Comparison of ENCODE assay signal across 1 cellular context in genomic region chr13:41533676-41534075, GRCh38.
TF ChIP-seq lines count a peak whose summit lies in the region.

No MANE protein-coding gene starts in this region.

TF ChIP-seq in HepG2, 621 proteins besides CTCF, POLR2A, EP300 and RAD21 (continued from another document):
- no peak for TF ChIP-seq PRDM10 (CRISPR knock-in tag; IDR thresholded peaks at IDR 0.05; ENCODE audit: low read depth)
- TF ChIP-seq ZNF891 (CRISPR knock-in tag; IDR thresholded peaks at IDR 0.05), result no peak
- no peak for TF ChIP-seq PBX2 (CRISPR knock-in tag; IDR thresholded peaks at IDR 0.05)
- TF ChIP-seq SRF (IDR thresholded peaks at IDR 0.05; ENCODE audit: low read depth, low read length), result no peak
- no peak for TF ChIP-seq ZBTB25 (CRISPR knock-in tag; IDR thresholded peaks at IDR 0.05)
- no peak for TF ChIP-seq ZNF749 (CRISPR knock-in tag; IDR thresholded peaks at IDR 0.05; ENCODE audit: borderline replicate concordance)
- no peak for TF ChIP-seq XRCC5 (optimal IDR thresholded peaks at IDR 0.05; ENCODE audit: low read length)
TF ChIP-seq in HepG2: peak in this region for 0.
